ENCODE assay signal across 8 cellular contexts in the genomic region with DNA sequence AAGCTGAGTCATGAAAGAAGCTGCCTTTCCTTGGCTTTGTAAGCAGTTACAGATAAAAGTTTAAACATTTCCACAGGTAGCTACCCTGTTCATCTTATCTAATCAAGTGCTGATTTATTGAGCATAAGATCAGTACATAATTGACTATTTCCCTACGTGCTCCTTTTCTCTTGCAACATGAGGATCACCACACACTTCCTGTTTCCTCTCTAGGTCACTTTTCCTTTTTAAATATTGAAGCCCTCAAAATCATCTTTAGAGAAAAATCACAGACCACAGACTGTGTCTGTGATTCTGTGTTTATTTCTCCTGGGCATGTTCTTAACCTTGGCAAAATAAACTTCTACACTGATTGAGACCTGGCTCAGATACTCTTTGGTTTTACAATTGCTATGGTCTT.
"Had no signal": no experiment of that assay in that cellular context is flagged by ENCODE, and none has a peak within 500 bp of the region (broad histone marks: within the 10 kb centered on the region; RNA-seq: fewer than 3 reads in every experiment).

No MANE protein-coding gene starts in this region.

- DNase-seq: H9, HCEC 1CT, IMR-90 had no signal

- ATAC-seq: GM23338, K562 had no signal

- FAIRE-seq: H1, H54, HTR-8/SVneo, K562 had no signal

- H3K4me3 ChIP-seq: GM23338, K562 had no signal
